9 cellular contexts compared by ENCODE assay signal in the genomic region with DNA sequence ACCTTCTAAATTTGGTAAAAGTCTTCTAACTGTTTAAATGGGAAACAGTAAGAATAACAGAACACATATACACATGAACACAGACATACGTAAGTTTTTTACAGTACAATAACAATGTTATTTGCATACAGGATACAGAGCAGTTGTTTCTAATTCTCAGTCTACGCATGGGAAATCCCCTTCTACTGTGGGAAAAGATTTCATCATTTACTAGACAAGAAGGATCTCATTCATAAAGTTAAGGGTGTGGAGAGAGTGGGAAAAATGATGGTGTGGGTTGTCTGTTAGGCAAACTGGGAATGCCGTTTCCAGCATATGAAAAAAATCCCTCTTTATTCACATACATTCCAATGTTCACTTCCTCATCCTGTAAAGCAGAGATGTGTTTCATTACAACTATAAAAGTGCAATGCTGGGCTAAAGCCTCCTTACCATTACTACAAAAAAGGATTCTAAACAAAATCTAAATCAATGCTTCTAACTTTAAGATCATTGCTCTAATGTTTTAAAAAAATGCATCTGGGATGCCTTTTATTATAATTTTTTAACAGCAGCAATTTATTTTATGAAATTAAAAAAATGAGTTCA.
DNase-seq lines count a peak whose midpoint lies in the region; ATAC-seq and TF ChIP-seq lines count a peak whose summit lies in the region.
"Had no signal": no experiment of that assay in that cellular context is flagged by ENCODE, and none has a peak within 500 bp of the region (broad histone marks: within the 10 kb centered on the region; RNA-seq: fewer than 3 reads in every experiment).

No MANE protein-coding gene starts in this region.

- H3K4me1 ChIP-seq in SJCRH30 = peaks cover 16% of the 10 kb centered on the region
- H3K4me1 ChIP-seq in mucosa of descending colon (ENCODE audit: low read depth) = no peaks in the 10 kb centered on the region
- H3K4me1 ChIP-seq in Caco-2 = no peaks in the 10 kb centered on the region

- no peak overlapping the region for H3K4me3 ChIP-seq in SJCRH30
- H3K4me3 ChIP-seq in mucosa of descending colon = no peak overlapping the region
- no peak overlapping the region for H3K4me3 ChIP-seq in Caco-2 (ENCODE audit: low read depth, low read length)

- ATAC-seq in GM18873 (IDR thresholded peaks at IDR 0.05; ENCODE audit: low FRiP score, unreplicated experiment) (peak; percentile 96), HG02678 (IDR thresholded peaks at IDR 0.05; ENCODE audit: unreplicated experiment) (peak; percentile 99), mucosa of descending colon (peak; percentile 72)

- no TSS peak for BruUV-seq in Caco-2 (replicated peaks; lab: Mats Ljungman, UMichigan)

- H3K9me3 ChIP-seq in SJCRH30 (replicated peaks) (no peaks in the 10 kb centered on the region; the same call in 1 of the 2 replicates), mucosa of descending colon (no peaks in the 10 kb centered on the region), Caco-2 (no peaks in the 10 kb centered on the region)

- H3K9me3 Mint-ChIP-seq in activated T-helper 2 cell treated with anti-CD3 and anti-CD28 coated beads, Interferon-gamma antibody, Interleukin-2, Interleukin-4, amounts not matched to agents 10 μg/mL and 5 μg/mL and 100 μg/mL, durations not matched to agents 14 hours and 24 hours and 36 hours = no peaks in the 10 kb centered on the region
- H3K9me3 Mint-ChIP-seq in Caco-2 (ENCODE audit: unreplicated experiment) = no peaks in the 10 kb centered on the region

- H3K27me3 ChIP-seq in SJCRH30 = no peaks in the 10 kb centered on the region
- no peaks in the 10 kb centered on the region for H3K27me3 ChIP-seq in Caco-2 (replicated peaks; ENCODE audit: control insufficient read depth, insufficient read depth, low read length)

- DNase-seq in SJCRH30 (peak in 1 of 2 experiments; percentile 52), mucosa of descending colon (no peak), NCI-H524 treated with DMSO at 0.1 percent for 48 hours (lab: John Stamatoyannopoulos, UW) (no peak), NOMO-1 treated with dmso at 0.1 percent for 144 hours (lab: John Stamatoyannopoulos, UW; ENCODE audit: unreplicated experiment) (no peak), Caco-2 (no peak)
- DNase-seq in activated T-helper 2 cell treated with anti-CD3 and anti-CD28 coated beads, Interferon-gamma antibody, Interleukin-2, Interleukin-4, amounts not matched to agents 10 μg/mL and 5 μg/mL and 100 μg/mL, durations not matched to agents 14 hours and 24 hours and 36 hours (ENCODE audit: low spot score) = no peak
- DNase-seq: caudate nucleus had no signal

- POLR2A ChIA-PET in Caco-2 (lab: Charles Lee) = no interaction called here

- TF ChIP-seq CTCF in mucosa of descending colon (IDR thresholded peaks at IDR 0.05) = no peak
- TF ChIP-seq CTCF in Caco-2 (IDR thresholded peaks at IDR 0.05; ENCODE audit: insufficient read depth in 1 of 2, low read depth in 1 of 2, low read length in 1 of 2, severe bottlenecking in 1 of 2, unreplicated experiment in 1 of 2) = no peak

- H3K4me3 Mint-ChIP-seq in activated T-helper 2 cell treated with anti-CD3 and anti-CD28 coated beads, Interferon-gamma antibody, Interleukin-2, Interleukin-4, amounts not matched to agents 10 μg/mL and 5 μg/mL and 100 μg/mL, durations not matched to agents 14 hours and 24 hours and 36 hours (ENCODE audit: low read depth) = no peak overlapping the region
- H3K4me3 Mint-ChIP-seq in Caco-2 (ENCODE audit: unreplicated experiment) = no peak overlapping the region

- H3K36me3 ChIP-seq in SJCRH30 (no peaks in the 10 kb centered on the region), mucosa of descending colon (ENCODE audit: low read depth) (no peaks in the 10 kb centered on the region), Caco-2 (ENCODE audit: control insufficient read depth, insufficient read depth, low read length) (no peaks in the 10 kb centered on the region)

- intact Hi-C loops in mucosa of descending colon (cut with DNase I, micrococcal nuclease) (no loop called here), Caco-2 (cut with micrococcal nuclease; ENCODE audit: unreplicated experiment) (no loop called here)
- intact Hi-C loops in activated T-helper 2 cell treated with anti-CD3 and anti-CD28 coated beads, Interferon-gamma antibody, Interleukin-2, Interleukin-4, amounts not matched to agents 10 μg/mL and 5 μg/mL and 100 μg/mL, durations not matched to agents 14 hours and 24 hours and 36 hours (cut with micrococcal nuclease) = no loop called here

- H3K36me3 Mint-ChIP-seq in activated T-helper 2 cell treated with anti-CD3 and anti-CD28 coated beads, Interferon-gamma antibody, Interleukin-2, Interleukin-4, amounts not matched to agents 10 μg/mL and 5 μg/mL and 100 μg/mL, durations not matched to agents 14 hours and 24 hours and 36 hours (ENCODE audit: low read depth) = no peaks in the 10 kb centered on the region
- H3K36me3 Mint-ChIP-seq in Caco-2 (ENCODE audit: insufficient read depth, unreplicated experiment) = no peaks in the 10 kb centered on the region

- CTCF ChIA-PET in Caco-2 (lab: Charles Lee) = no interaction called here

- no peak overlapping the region for H3K27ac Mint-ChIP-seq in activated T-helper 2 cell treated with anti-CD3 and anti-CD28 coated beads, Interferon-gamma antibody, Interleukin-2, Interleukin-4, amounts not matched to agents 10 μg/mL and 5 μg/mL and 100 μg/mL, durations not matched to agents 14 hours and 24 hours and 36 hours
- no peak overlapping the region for H3K27ac Mint-ChIP-seq in Caco-2 (ENCODE audit: unreplicated experiment)

- peaks cover 17% of the 10 kb centered on the region for H3K27me3 Mint-ChIP-seq in activated T-helper 2 cell treated with anti-CD3 and anti-CD28 coated beads, Interferon-gamma antibody, Interleukin-2, Interleukin-4, amounts not matched to agents 10 μg/mL and 5 μg/mL and 100 μg/mL, durations not matched to agents 14 hours and 24 hours and 36 hours (ENCODE audit: low read depth)
- peaks cover 6% of the 10 kb centered on the region for H3K27me3 Mint-ChIP-seq in Caco-2 (ENCODE audit: insufficient read depth, unreplicated experiment)

- H3K4me1 Mint-ChIP-seq in activated T-helper 2 cell treated with anti-CD3 and anti-CD28 coated beads, Interferon-gamma antibody, Interleukin-2, Interleukin-4, amounts not matched to agents 10 μg/mL and 5 μg/mL and 100 μg/mL, durations not matched to agents 14 hours and 24 hours and 36 hours (ENCODE audit: low read depth) = peaks cover 7% of the 10 kb centered on the region
- H3K4me1 Mint-ChIP-seq in Caco-2 (ENCODE audit: low read depth, unreplicated experiment) = no peaks in the 10 kb centered on the region

- H3K27ac ChIP-seq in SJCRH30 = peak overlapping the region; percentile 68
